7 cellular contexts compared by ENCODE assay signal in the genomic region with DNA sequence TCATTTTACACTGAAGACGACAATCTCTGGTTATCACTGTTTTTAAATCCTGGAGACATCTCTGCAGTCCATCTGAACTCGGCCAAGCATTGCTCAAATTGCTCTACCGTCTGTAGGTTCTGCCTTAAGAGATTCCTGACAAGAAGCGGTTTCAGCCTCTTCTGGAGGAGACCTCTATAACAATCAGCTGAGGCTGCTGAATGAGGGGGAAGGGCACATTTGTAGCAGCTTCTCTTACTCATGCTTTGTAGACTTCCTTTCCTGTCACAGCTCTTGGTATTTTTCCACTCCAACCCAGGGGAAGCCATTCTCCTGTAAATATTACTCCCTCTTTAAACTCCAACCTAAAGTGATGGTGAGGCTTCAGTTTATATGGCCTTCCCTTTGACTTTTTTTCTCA. TPM values are rescaled to one million over a fixed set of nuclear protein-coding genes. Genes with fewer than 3 reads are reported as not detected.
DNase-seq lines count a peak whose midpoint lies in the region; ATAC-seq and TF ChIP-seq lines count a peak whose summit lies in the region.

No MANE protein-coding gene starts in this region.

- POLR2A ChIA-PET in CD8-positive, alpha-beta T cell (lab: Charles Lee): interaction anchor here (1.1 kb wide), 1 partner anchor 9 kb away, joined by 3 read pairs; no protein-coding TSS in a partner anchor

- peak overlapping the region; percentile 81 for H3K27ac Mint-ChIP-seq in GM23338
- no peak overlapping the region for H3K27ac Mint-ChIP-seq in CD8-positive, alpha-beta T cell

- H3K27ac ChIP-seq in GM23338 (ENCODE audit: low read depth): no peak overlapping the region
- H3K27ac ChIP-seq in mesenchymal stem cell (ENCODE audit: low read length, poor library complexity, severe bottlenecking): peak overlapping the region; percentile 70
- no peak overlapping the region for H3K27ac ChIP-seq in CD8-positive, alpha-beta T cell (ENCODE audit: low read depth, low read length)

- no peak overlapping the region for H2BK5ac ChIP-seq in mesenchymal stem cell (ENCODE audit: low read depth, low read length, poor library complexity, severe bottlenecking)

- H3K18ac ChIP-seq in mesenchymal stem cell (ENCODE audit: low read depth in 1 of 2, low read length in 2 of 2): no peak overlapping the region

- H3K4me1 ChIP-seq in GM23338 (ENCODE audit: insufficient read depth) (peaks cover 14% of the 10 kb centered on the region), mesenchymal stem cell (ENCODE audit: control insufficient read depth, insufficient read depth, low read depth, low read length) (peaks cover 8% of the 10 kb centered on the region)
- peaks cover 17% of the 10 kb centered on the region for H3K4me1 ChIP-seq in CD8-positive, alpha-beta T cell (ENCODE audit: insufficient read depth, low read length)

- H3K27me3 ChIP-seq in GM23338 (ENCODE audit: insufficient read depth): peaks cover 11% of the 10 kb centered on the region
- no peaks in the 10 kb centered on the region for H3K27me3 ChIP-seq in mesenchymal stem cell (ENCODE audit: control insufficient read depth in 1 of 2, insufficient read depth in 1 of 2, low read length in 2 of 2)
- H3K27me3 ChIP-seq in CD8-positive, alpha-beta T cell (ENCODE audit: insufficient read depth, low read length): no peaks in the 10 kb centered on the region

- H2BK15ac ChIP-seq in mesenchymal stem cell (ENCODE audit: low read depth, poor library complexity, severe bottlenecking): no peak overlapping the region

- peaks cover 26% of the 10 kb centered on the region for H3K4me1 Mint-ChIP-seq in GM23338
- H3K4me1 Mint-ChIP-seq in CD8-positive, alpha-beta T cell (ENCODE audit: low read depth): peaks cover 32% of the 10 kb centered on the region

- H3K4me2 ChIP-seq in GM23338 (peak overlapping the region; percentile 47), mesenchymal stem cell (ENCODE audit: low read length, poor library complexity, severe bottlenecking) (peak overlapping the region; percentile 13)

- H3K79me2 ChIP-seq in GM23338 (replicated peaks; ENCODE audit: insufficient read depth): no peaks in the 10 kb centered on the region

- no peak overlapping the region for H3K4ac ChIP-seq in mesenchymal stem cell (ENCODE audit: low read depth in 1 of 2, low read length in 2 of 2)

- H3K9ac ChIP-seq in mesenchymal stem cell (ENCODE audit: low read length): peak overlapping the region; percentile 86

- H3K4me3 Mint-ChIP-seq in GM23338: no peak overlapping the region; the same call in 2 of the 3 replicates
- no peak overlapping the region for H3K4me3 Mint-ChIP-seq in CD8-positive, alpha-beta T cell

- H3K14ac ChIP-seq in mesenchymal stem cell (ENCODE audit: low read length in 2 of 2): no peak overlapping the region

- no peak overlapping the region for H2AK5ac ChIP-seq in mesenchymal stem cell (ENCODE audit: low read length, severe bottlenecking)

- H4K20me1 ChIP-seq in GM23338 (replicated peaks; ENCODE audit: insufficient read depth): no peaks in the 10 kb centered on the region

- DNase-seq in GM23338 (ENCODE audit: low spot score) (peak; percentile 77), NCI-H226 (peak; percentile 72), cardiac fibroblast (ENCODE audit: low read depth in 2 of 2) (peak; percentile 90), mesenchymal stem cell (peak; percentile 94), NCI-H1930 (lab: John Stamatoyannopoulos, UW) (no peak)
- DNase-seq in CD8-positive, alpha-beta T cell: no peak
- DNase-seq in activated CD4-positive, alpha-beta T cell treated with anti-CD3 and anti-CD28 coated beads, Interleukin-2, amount 50 U/mL, for 1 hour: no peak

- H3K4me3 ChIP-seq in GM23338: no peak overlapping the region
- H3K4me3 ChIP-seq in cardiac fibroblast (replicated peaks in 1 of 2; ENCODE audit: low read depth in 2 of 2, low read length in 2 of 2): no peak overlapping the region
- peak overlapping the region in 1 of 2 experiments; percentile 48 for H3K4me3 ChIP-seq in mesenchymal stem cell (ENCODE audit: insufficient read depth in 1 of 2, low read depth in 1 of 2, low read length in 2 of 2)
- no peak overlapping the region for H3K4me3 ChIP-seq in CD8-positive, alpha-beta T cell (ENCODE audit: low read depth, low read length)

- H3K79me1 ChIP-seq in mesenchymal stem cell (replicated peaks; ENCODE audit: low read length, poor library complexity, severe bottlenecking): no peaks in the 10 kb centered on the region

- no peak overlapping the region for H4K91ac ChIP-seq in mesenchymal stem cell (ENCODE audit: low read length)

- H2BK120ac ChIP-seq in mesenchymal stem cell (ENCODE audit: low read depth, low read length): no peak overlapping the region

- CTCF ChIA-PET in CD8-positive, alpha-beta T cell (lab: Charles Lee): no interaction called here

- 6% methylated on average over 3 of the region's 4 CpGs for WGBS in mesenchymal stem cell

- H3K27me3 Mint-ChIP-seq in GM23338 (ENCODE audit: insufficient read depth, low read depth, poor library complexity): peaks cover 13% of the 10 kb centered on the region
- H3K27me3 Mint-ChIP-seq in CD8-positive, alpha-beta T cell (ENCODE audit: low read depth): peaks cover 2% of the 10 kb centered on the region

- no peaks in the 10 kb centered on the region for H3K9me3 Mint-ChIP-seq in GM23338
- H3K9me3 Mint-ChIP-seq in CD8-positive, alpha-beta T cell: no peaks in the 10 kb centered on the region

- TF ChIP-seq CTCF in GM23338 (conservative IDR thresholded peaks at IDR 0.05; ENCODE audit: low read depth in 2 of 2) (no peak), cardiac fibroblast (IDR thresholded peaks at IDR 0.05; ENCODE audit: low read depth, low read length) (no peak)
- TF ChIP-seq CTCF in CD8-positive, alpha-beta T cell (IDR thresholded peaks at IDR 0.05): no peak

- H3K36me3 Mint-ChIP-seq in GM23338 (ENCODE audit: low read depth): peaks cover 23% of the 10 kb centered on the region
- no peaks in the 10 kb centered on the region for H3K36me3 Mint-ChIP-seq in CD8-positive, alpha-beta T cell

- intact Hi-C loops in CD8-positive, alpha-beta T cell (cut with DNase I, micrococcal nuclease): loop anchor here in 1 of 2 experiments (5.0 kb wide), 2 partner anchors 105 to 380 kb away; a partner anchor contains a TSS

- no peak overlapping the region for H3K23ac ChIP-seq in mesenchymal stem cell (ENCODE audit: low read length in 2 of 2)

- no peaks in the 10 kb centered on the region for H3K9me3 ChIP-seq in mesenchymal stem cell (ENCODE audit: control insufficient read depth, low read length)
- H3K9me3 ChIP-seq in CD8-positive, alpha-beta T cell (ENCODE audit: low read length): no peaks in the 10 kb centered on the region

- H4K8ac ChIP-seq in mesenchymal stem cell (ENCODE audit: low read length): no peak overlapping the region

- H2BK12ac ChIP-seq in mesenchymal stem cell (ENCODE audit: low read length in 2 of 2): no peak overlapping the region

- H2AFZ ChIP-seq in GM23338: no peak overlapping the region
- no peak overlapping the region for H2AFZ ChIP-seq in mesenchymal stem cell (ENCODE audit: low read depth, low read length)

- no peaks in the 10 kb centered on the region for H3K9me2 ChIP-seq in GM23338 (ENCODE audit: insufficient read depth)

- H3F3A ChIP-seq in GM23338 (replicated peaks; ENCODE audit: low read depth): no peaks in the 10 kb centered on the region

- ATAC-seq in GM23338: no peak
- ATAC-seq in CD8-positive, alpha-beta T cell: no peak

- H3K36me3 ChIP-seq in GM23338 (ENCODE audit: insufficient read depth) (peaks cover 5% of the 10 kb centered on the region; the same call in 1 of the 2 replicates), mesenchymal stem cell (ENCODE audit: control insufficient read depth in 1 of 2, insufficient read depth in 2 of 2, low read depth in 1 of 2, low read length in 2 of 2) (no peaks in the 10 kb centered on the region)
- no peaks in the 10 kb centered on the region for H3K36me3 ChIP-seq in CD8-positive, alpha-beta T cell (ENCODE audit: insufficient read depth, low read length)

TF ChIP-seq in GM23338, 12 proteins besides CTCF, POLR2A, EP300 and RAD21 (continues in another document):
- TF ChIP-seq EZH2phosphoT487 (IDR thresholded peaks at IDR 0.05; ENCODE audit: unreplicated experiment) (no peak), NANOG (IDR thresholded peaks at IDR 0.05; ENCODE audit: borderline replicate concordance) (no peak), STAT1 (IDR thresholded peaks at IDR 0.05; ENCODE audit: unreplicated experiment) (no peak)

RNA-seq across cellular contexts. Expression of a gene that starts 3.0 kb away (rescaled TPM):
- 67.2 and 69.4 TPM in 2 replicates for total RNA-seq in GM23338 (2014; rRNA removed; shearing (Covaris generic))
- 38.6 and 42.7 TPM in 2 replicates for polyA plus RNA-seq in GM23338 (2016; fragmentation: Nextera tagmentation; extraction: Ambion mirVana)
- polyA plus RNA-seq in mesenchymal stem cell (2013, experiment 1 of 2): 3.6 TPM
- polyA plus RNA-seq in mesenchymal stem cell (2013, experiment 2 of 2): 3.9 TPM
- total RNA-seq in CD8-positive, alpha-beta T cell: 1 to 10 TPM; 1.5 to 3.7 TPM

RNA-seq across cellular contexts. Expression of a gene that starts 22.6 kb away (rescaled TPM):
- total RNA-seq in GM23338 (2014; rRNA removed; shearing (Covaris generic)): 6.1 and 8.7 TPM in 2 replicates
- polyA plus RNA-seq in GM23338 (2016; fragmentation: Nextera tagmentation; extraction: Ambion mirVana): 8.2 and 9.3 TPM in 2 replicates
- polyA plus RNA-seq in mesenchymal stem cell (2013, experiment 1 of 2): 11.4 TPM
- 11.8 TPM for polyA plus RNA-seq in mesenchymal stem cell (2013, experiment 2 of 2)
- 10 to 100 TPM; 66.0 to 67.8 TPM for total RNA-seq in CD8-positive, alpha-beta T cell

RNA-seq across cellular contexts. Expression of a gene that starts 51.8 kb away (rescaled TPM):
- 44.5 and 44.7 TPM in 2 replicates for total RNA-seq in GM23338 (2014; rRNA removed; shearing (Covaris generic))
- polyA plus RNA-seq in GM23338 (2016; fragmentation: Nextera tagmentation; extraction: Ambion mirVana): 90.2 and 96.1 TPM in 2 replicates
- 72.5 TPM for polyA plus RNA-seq in mesenchymal stem cell (2013, experiment 1 of 2)
- 79.1 TPM for polyA plus RNA-seq in mesenchymal stem cell (2013, experiment 2 of 2)
- total RNA-seq in CD8-positive, alpha-beta T cell: 10 to 100 TPM; 27.6 to 31.1 TPM

Comparison
In these comparisons a context has a peak if more than half of its experiments do, and no peak if none do; other contexts are left out.
1. DNase-seq: peak in GM23338 (single experiment), NCI-H226 (single experiment), cardiac fibroblast (2 of 2) and mesenchymal stem cell (single experiment); none in NCI-H1930 (0 of 2), CD8-positive, alpha-beta T cell (0 of 7) and activated CD4-positive, alpha-beta T cell treated with anti-CD3 and anti-CD28 coated beads, Interleukin-2, amount 50 U/mL, for 1 hour (single experiment).
2. RNA of a gene that starts 3.0 kb away (total RNA-seq): 67.2 to 69.4 TPM in GM23338; 1.5 to 3.7 TPM in CD8-positive, alpha-beta T cell; every median in the first group is over 10 times any median in the second.